Comparison of ENCODE assay signal across 8 cellular contexts in the genomic region with DNA sequence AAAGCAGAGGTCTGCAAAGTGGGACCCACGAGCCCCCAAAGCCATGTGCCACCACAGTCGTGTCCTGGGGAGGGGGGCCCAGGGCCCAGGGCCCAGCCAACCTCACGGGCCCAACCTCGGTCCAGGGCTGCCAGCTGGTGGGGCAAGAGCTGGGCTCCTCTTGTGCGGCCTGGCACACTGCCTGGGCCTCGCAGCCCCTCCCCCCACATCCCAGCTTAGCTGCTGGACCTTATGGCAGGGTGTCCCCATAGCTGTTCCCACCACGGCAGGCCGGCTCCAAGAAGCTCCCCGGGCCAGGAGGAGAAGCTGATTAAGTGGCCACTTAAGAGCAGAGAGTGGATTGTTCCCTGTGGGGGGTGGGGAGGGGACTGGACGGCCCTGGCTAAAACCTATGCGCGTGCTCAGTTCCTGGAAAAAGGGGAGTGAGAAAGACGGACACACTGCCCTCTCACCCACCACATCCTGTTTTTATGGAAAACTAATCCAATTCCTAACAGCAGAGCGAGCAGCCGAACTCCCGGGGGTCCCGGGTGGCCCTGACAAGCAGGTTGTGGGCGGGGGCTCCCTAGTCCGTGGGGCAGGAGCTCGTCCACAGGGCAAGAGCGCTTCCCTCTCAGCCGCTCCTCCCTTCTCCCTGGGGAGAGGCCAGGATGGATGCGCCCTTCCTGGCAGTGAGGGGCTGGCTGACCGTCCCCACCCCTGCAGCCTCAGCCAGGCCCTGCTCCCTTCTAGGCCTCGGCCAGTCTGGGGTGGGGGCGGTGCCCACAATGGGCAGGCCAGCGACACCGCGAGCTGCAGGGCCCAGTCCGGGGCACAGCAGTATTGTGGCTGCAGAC. TPM values are rescaled to one million over a fixed set of nuclear protein-coding genes. Genes with fewer than 3 reads are reported as not detected.
DNase-seq lines count a peak whose midpoint lies in the region; TF ChIP-seq lines count a peak whose summit lies in the region.
"Had no signal": no experiment of that assay in that cellular context is flagged by ENCODE, and none has a peak within 500 bp of the region (broad histone marks: within the 10 kb centered on the region; RNA-seq: fewer than 3 reads in every experiment).

No MANE protein-coding gene starts in this region.

- H3K9me3 ChIP-seq in subcutaneous abdominal adipose tissue (ENCODE audit: control insufficient read depth in 5 of 5, low read length in 5 of 5): no peaks in the 10 kb centered on the region

- H3K27ac ChIP-seq in subcutaneous abdominal adipose tissue (ENCODE audit: low read depth, low read length): peak overlapping the region; percentile 77

- H3K9ac ChIP-seq in subcutaneous abdominal adipose tissue (ENCODE audit: low read length in 5 of 5): peak overlapping the region in 3 of 5 donors; percentile 50 to 66 (median 53)

- H3K4me3 Mint-ChIP-seq in HFFc6: no peak overlapping the region
- no peak overlapping the region for H3K4me3 Mint-ChIP-seq in activated CD4-positive, alpha-beta memory T cell treated with anti-CD3 and anti-CD28 coated beads, Interleukin-2, amount 10 ng/mL, durations not matched to agents 7 days and 5 days

- no peak for DNase-seq in HFFc6
- peak in 30 of 56 donors; percentile 7 to 68 (median 42) for DNase-seq in amygdala (lab: John Stamatoyannopoulos, UW)
- peak; percentile 49 for DNase-seq in iris pigment epithelial cell (ENCODE audit: low read depth)
- no peak for DNase-seq in GM20000 (ENCODE audit: low spot score)
- DNase-seq in activated CD4-positive, alpha-beta memory T cell treated with anti-CD3 and anti-CD28 coated beads, Interleukin-2, amount 10 ng/mL, durations not matched to agents 7 days and 5 days: no peak
- no peak for DNase-seq in HT-29 (ENCODE audit: low spot score)
- DNase-seq: activated effector memory CD4-positive, alpha-beta T cell treated with anti-CD3 and anti-CD28 coated beads, Interleukin-2, amount 50 U/mL, for 16 hours had no signal

- CTCF ChIA-PET in activated CD4-positive, alpha-beta memory T cell treated with anti-CD3 and anti-CD28 coated beads, Interleukin-2, amount 10 ng/mL, durations not matched to agents 7 days and 5 days (lab: Charles Lee): interaction anchor here (1.2 to 1.4 kb wide), 2 partner anchors 9 to 17 kb away, joined by 3 read pairs; a partner anchor contains a TSS

- H3K27me3 Mint-ChIP-seq in HFFc6 (ENCODE audit: insufficient read depth): peaks cover 2% of the 10 kb centered on the region
- H3K27me3 Mint-ChIP-seq in activated CD4-positive, alpha-beta memory T cell treated with anti-CD3 and anti-CD28 coated beads, Interleukin-2, amount 10 ng/mL, durations not matched to agents 7 days and 5 days: no peaks in the 10 kb centered on the region

- no peaks in the 10 kb centered on the region for H3K9me3 Mint-ChIP-seq in HFFc6
- no peaks in the 10 kb centered on the region for H3K9me3 Mint-ChIP-seq in activated CD4-positive, alpha-beta memory T cell treated with anti-CD3 and anti-CD28 coated beads, Interleukin-2, amount 10 ng/mL, durations not matched to agents 7 days and 5 days

- POLR2A ChIA-PET in activated CD4-positive, alpha-beta memory T cell treated with anti-CD3 and anti-CD28 coated beads, Interleukin-2, amount 10 ng/mL, durations not matched to agents 7 days and 5 days (lab: Charles Lee): interaction anchor here (0.6 to 1.9 kb wide), 5 partner anchors 12 to 976 kb away, joined by 3 to 6 read pairs (median 4); no protein-coding TSS in a partner anchor

- peak overlapping the region in 1 of 5 donors; percentile 36 for H3K4me3 ChIP-seq in subcutaneous abdominal adipose tissue (ENCODE audit: low read depth in 1 of 5, low read length in 5 of 5)

- H3K4me1 ChIP-seq in subcutaneous abdominal adipose tissue (ENCODE audit: control insufficient read depth in 5 of 5, insufficient read depth in 5 of 5, low read length in 5 of 5): peaks cover 15 to 91% (median 74%) of the 10 kb centered on the region in 5 donors

- H3K27ac Mint-ChIP-seq in HFFc6: peak overlapping the region; percentile 53; the same call in 1 of the 2 replicates
- H3K27ac Mint-ChIP-seq in activated CD4-positive, alpha-beta memory T cell treated with anti-CD3 and anti-CD28 coated beads, Interleukin-2, amount 10 ng/mL, durations not matched to agents 7 days and 5 days: no peak overlapping the region

- peaks cover 61% of the 10 kb centered on the region for H3K4me1 Mint-ChIP-seq in HFFc6 (ENCODE audit: low read depth)
- H3K4me1 Mint-ChIP-seq in activated CD4-positive, alpha-beta memory T cell treated with anti-CD3 and anti-CD28 coated beads, Interleukin-2, amount 10 ng/mL, durations not matched to agents 7 days and 5 days: peaks cover 40% of the 10 kb centered on the region

- peaks cover 10% of the 10 kb centered on the region; the same call in 1 of the 2 replicates for H3K36me3 Mint-ChIP-seq in HFFc6 (ENCODE audit: low read depth)
- peaks cover 17% of the 10 kb centered on the region for H3K36me3 Mint-ChIP-seq in activated CD4-positive, alpha-beta memory T cell treated with anti-CD3 and anti-CD28 coated beads, Interleukin-2, amount 10 ng/mL, durations not matched to agents 7 days and 5 days (ENCODE audit: low read depth)

- H3K36me3 ChIP-seq in subcutaneous abdominal adipose tissue (ENCODE audit: control insufficient read depth in 5 of 5, insufficient read depth in 5 of 5, low read length in 5 of 5): peaks cover 0 to 16% (median 12%) of the 10 kb centered on the region in 5 donors

- H3K27me3 ChIP-seq in subcutaneous abdominal adipose tissue (ENCODE audit: control insufficient read depth in 5 of 5, insufficient read depth in 4 of 5, low read length in 5 of 5): no peaks in the 10 kb centered on the region

- no peak for TF ChIP-seq CTCF in HFFc6 (IDR thresholded peaks at IDR 0.05)
- TF ChIP-seq CTCF in GM20000 (IDR thresholded peaks at IDR 0.05; ENCODE audit: extremely low read depth, missing control alignments): no peak

RNA-seq across cellular contexts. Expression of a gene that starts 16.8 kb away (rescaled TPM):
- 100 to 1,000 TPM; 238 to 293 (median 264) TPM for total RNA-seq in HFFc6 (2021; fragmentation: NEBNext Ultra II Directional; extraction: Animal tissue kit (Norgen Biotek cat#: 25700))
- 100 to 1,000 TPM; 308 to 323 TPM for total RNA-seq in activated CD4-positive, alpha-beta memory T cell treated with anti-CD3 and anti-CD28 coated beads, Interleukin-2, amount 10 ng/mL, durations not matched to agents 7 days and 5 days
- total RNA-seq in HT-29 (2014; rRNA removed; shearing (Covaris generic)): 327 and 375 TPM in 2 replicates

RNA-seq across cellular contexts. Expression of a gene that starts 35.3 kb away (rescaled TPM):
- total RNA-seq in HFFc6 (2021; fragmentation: NEBNext Ultra II Directional; extraction: Animal tissue kit (Norgen Biotek cat#: 25700)): 10 to 100 TPM; 13.3 to 28.2 (median 22.2) TPM
- total RNA-seq in activated CD4-positive, alpha-beta memory T cell treated with anti-CD3 and anti-CD28 coated beads, Interleukin-2, amount 10 ng/mL, durations not matched to agents 7 days and 5 days: 100 to 1,000 TPM; 133 to 137 TPM
- 120 and 146 TPM in 2 replicates for total RNA-seq in HT-29 (2014; rRNA removed; shearing (Covaris generic))

RNA-seq across cellular contexts. Expression of a gene that starts 43.5 kb away (rescaled TPM):
- 100 to 1,000 TPM; 123 to 163 (median 130) TPM for total RNA-seq in HFFc6 (2021; fragmentation: NEBNext Ultra II Directional; extraction: Animal tissue kit (Norgen Biotek cat#: 25700))
- 100 to 1,000 TPM; 129 to 136 TPM for total RNA-seq in activated CD4-positive, alpha-beta memory T cell treated with anti-CD3 and anti-CD28 coated beads, Interleukin-2, amount 10 ng/mL, durations not matched to agents 7 days and 5 days
- total RNA-seq in HT-29 (2014; rRNA removed; shearing (Covaris generic)): 669 and 675 TPM in 2 replicates

Comparison
In these comparisons a context has a peak if more than half of its experiments do, and no peak if none do; other contexts are left out.
1. DNase-seq: peak in amygdala (30 of 56) and iris pigment epithelial cell (single experiment); none in HFFc6 (single experiment), GM20000 (single experiment), activated CD4-positive, alpha-beta memory T cell treated with anti-CD3 and anti-CD28 coated beads, Interleukin-2, amount 10 ng/mL, durations not matched to agents 7 days and 5 days (single experiment) and HT-29 (single experiment).